8 cellular contexts compared by ENCODE assay signal in genomic region chr7:28296571-28297483, GRCh38.
A peak's percentile ranks its signal among the peaks of the same experiment; 100 is the strongest.
DNase-seq lines count a peak whose midpoint lies in the region; ATAC-seq and TF ChIP-seq lines count a peak whose summit lies in the region.

No MANE protein-coding gene starts in this region.

- H3K4me1 Mint-ChIP-seq in CD4-positive, CD25-positive, alpha-beta regulatory T cell: peaks cover 0 to 10% (median 4%) of the 10 kb centered on the region in 4 donors
- H3K4me1 Mint-ChIP-seq in naive thymus-derived CD4-positive, alpha-beta T cell: peaks cover 0 to 3% (median 0%) of the 10 kb centered on the region in 7 donors

- no peak overlapping the region for H3K27ac Mint-ChIP-seq in CD4-positive, CD25-positive, alpha-beta regulatory T cell
- no peak overlapping the region for H3K27ac Mint-ChIP-seq in naive thymus-derived CD4-positive, alpha-beta T cell

- peaks cover 5% of the 10 kb centered on the region for H3K27me3 ChIP-seq in CD4-positive, CD25-positive, alpha-beta regulatory T cell (ENCODE audit: control insufficient read depth, insufficient read depth, low read length)
- no peaks in the 10 kb centered on the region for H3K27me3 ChIP-seq in naive thymus-derived CD4-positive, alpha-beta T cell (ENCODE audit: control insufficient read depth in 2 of 2, insufficient read depth in 2 of 2, low read length in 2 of 2)

- no peaks in the 10 kb centered on the region for H3K36me3 ChIP-seq in CD4-positive, CD25-positive, alpha-beta regulatory T cell (ENCODE audit: control insufficient read depth, insufficient read depth, low read length)
- H3K36me3 ChIP-seq in naive thymus-derived CD4-positive, alpha-beta T cell (ENCODE audit: control insufficient read depth in 2 of 3, insufficient read depth in 3 of 3, low read length in 3 of 3): no peaks in the 10 kb centered on the region

- H3K4me3 ChIP-seq in CD4-positive, CD25-positive, alpha-beta regulatory T cell (ENCODE audit: low read depth, low read length): no peak overlapping the region
- H3K4me3 ChIP-seq in naive thymus-derived CD4-positive, alpha-beta T cell (ENCODE audit: low read length): no peak overlapping the region

- no peaks in the 10 kb centered on the region for H3K4me1 ChIP-seq in CD4-positive, CD25-positive, alpha-beta regulatory T cell (ENCODE audit: control insufficient read depth, insufficient read depth, low read length, poor library complexity, severe bottlenecking)
- no peaks in the 10 kb centered on the region for H3K4me1 ChIP-seq in naive thymus-derived CD4-positive, alpha-beta T cell (ENCODE audit: control insufficient read depth in 2 of 2, insufficient read depth in 2 of 2, low read length in 2 of 2)

- no peak overlapping the region for H3K27ac ChIP-seq in CD4-positive, CD25-positive, alpha-beta regulatory T cell (ENCODE audit: insufficient read depth, low read length, poor library complexity, severe bottlenecking)
- H3K27ac ChIP-seq in naive thymus-derived CD4-positive, alpha-beta T cell (ENCODE audit: low read depth, low read length): no peak overlapping the region

- CTCF ChIA-PET in HEK293T (lab: Yijun Ruan, JAX): interaction anchor here (0.5 to 1.2 kb wide), 7 partner anchors 9 to 189 kb away, joined by 3 to 6 read pairs (median 3); no protein-coding TSS in a partner anchor
- CTCF ChIA-PET in naive thymus-derived CD4-positive, alpha-beta T cell (lab: Charles Lee): interaction anchor here (1.0 to 2.0 kb wide), 6 partner anchors 8 to 263 kb away, joined by 3 to 9 read pairs (median 4); no protein-coding TSS in a partner anchor

- no peaks in the 10 kb centered on the region for H3K9me3 Mint-ChIP-seq in CD4-positive, CD25-positive, alpha-beta regulatory T cell
- no peaks in the 10 kb centered on the region for H3K9me3 Mint-ChIP-seq in naive thymus-derived CD4-positive, alpha-beta T cell

- intact Hi-C loops in naive thymus-derived CD4-positive, alpha-beta T cell (cut with micrococcal nuclease): loop anchor here (1.0 to 10.0 kb wide), 7 partner anchors 33 to 558 kb away; no protein-coding TSS in a partner anchor

- no peak overlapping the region for H3K4me3 Mint-ChIP-seq in CD4-positive, CD25-positive, alpha-beta regulatory T cell
- H3K4me3 Mint-ChIP-seq in naive thymus-derived CD4-positive, alpha-beta T cell: no peak overlapping the region

- no peaks in the 10 kb centered on the region for H3K9me3 ChIP-seq in CD4-positive, CD25-positive, alpha-beta regulatory T cell (ENCODE audit: control insufficient read depth in 2 of 2, low read length in 2 of 2)
- H3K9me3 ChIP-seq in naive thymus-derived CD4-positive, alpha-beta T cell (ENCODE audit: control insufficient read depth in 2 of 3, low read length in 3 of 3): no peaks in the 10 kb centered on the region

- no peaks in the 10 kb centered on the region for H3K36me3 Mint-ChIP-seq in CD4-positive, CD25-positive, alpha-beta regulatory T cell
- peaks cover 0 to 3% (median 0%) of the 10 kb centered on the region in 5 donors for H3K36me3 Mint-ChIP-seq in naive thymus-derived CD4-positive, alpha-beta T cell

- ATAC-seq in CD4-positive, CD25-positive, alpha-beta regulatory T cell (ENCODE audit: low read depth in 2 of 2): peak in 1 of 2 donors; percentile 50
- peak; percentile 57 for ATAC-seq in naive thymus-derived CD4-positive, alpha-beta T cell
- ATAC-seq in GM21786 (IDR thresholded peaks at IDR 0.05; ENCODE audit: unreplicated experiment) (no peak), GM18909 (IDR thresholded peaks at IDR 0.05; ENCODE audit: poor library complexity, unreplicated experiment) (no peak), GM21737 (IDR thresholded peaks at IDR 0.05; ENCODE audit: unreplicated experiment) (no peak)

- peak; percentile 2 to 69 (median 37) for DNase-seq in CD4-positive, CD25-positive, alpha-beta regulatory T cell
- DNase-seq in HEK293T (ENCODE audit: extremely low spot score) (peak; percentile 49), T follicular helper cell (ENCODE audit: low read depth) (peak; percentile 6)
- peak; percentile 14 for DNase-seq in central memory CD4-positive, alpha-beta T cell
- peak in 8 of 9 donors; percentile 16 to 58 (median 50) for DNase-seq in naive thymus-derived CD4-positive, alpha-beta T cell

- POLR2A ChIA-PET in HEK293T (lab: Yijun Ruan, JAX): interaction anchor here (1.3 kb wide), 1 partner anchor 114 kb away, joined by 5 read pairs; no protein-coding TSS in a partner anchor
- POLR2A ChIA-PET in naive thymus-derived CD4-positive, alpha-beta T cell (lab: Charles Lee): no interaction called here

- H3K27me3 Mint-ChIP-seq in CD4-positive, CD25-positive, alpha-beta regulatory T cell: peaks cover 30% of the 10 kb centered on the region
- H3K27me3 Mint-ChIP-seq in naive thymus-derived CD4-positive, alpha-beta T cell: peaks cover 6 to 21% (median 11%) of the 10 kb centered on the region in 5 donors

TF ChIP-seq in HEK293T, 16 proteins besides CTCF, POLR2A, EP300 and RAD21:
- no peak for TF ChIP-seq FOXK2 (IDR thresholded peaks at IDR 0.05)
- no peak for TF ChIP-seq CTBP1 (IDR thresholded peaks at IDR 0.05; ENCODE audit: borderline replicate concordance)
- TF ChIP-seq BHLHE40 (IDR thresholded peaks at IDR 0.05; ENCODE audit: borderline replicate concordance): no peak
- TF ChIP-seq FOXM1 (IDR thresholded peaks at IDR 0.05; ENCODE audit: borderline replicate concordance): no peak
- TF ChIP-seq NFRKB (IDR thresholded peaks at IDR 0.05): no peak
- TF ChIP-seq ELF4 (IDR thresholded peaks at IDR 0.05): no peak
- TF ChIP-seq PKNOX1 (IDR thresholded peaks at IDR 0.05): no peak
- TF ChIP-seq TARDBP (IDR thresholded peaks at IDR 0.05): no peak
- no peak for TF ChIP-seq ARNT (IDR thresholded peaks at IDR 0.05)
- no peak for TF ChIP-seq HDGF (IDR thresholded peaks at IDR 0.05; ENCODE audit: borderline replicate concordance)
- no peak for TF ChIP-seq LEF1 (IDR thresholded peaks at IDR 0.05; ENCODE audit: borderline replicate concordance)
- TF ChIP-seq SP1 (IDR thresholded peaks at IDR 0.05): no peak
- TF ChIP-seq SUZ12 (IDR thresholded peaks at IDR 0.05): no peak
- TF ChIP-seq FOXA1 (IDR thresholded peaks at IDR 0.05): no peak
- TF ChIP-seq ZNF384 (IDR thresholded peaks at IDR 0.05): no peak
- TF ChIP-seq L3MBTL2 (conservative IDR thresholded peaks at IDR 0.05): no peak
